ENCODE assay signal across 8 cellular contexts in the genomic region with DNA sequence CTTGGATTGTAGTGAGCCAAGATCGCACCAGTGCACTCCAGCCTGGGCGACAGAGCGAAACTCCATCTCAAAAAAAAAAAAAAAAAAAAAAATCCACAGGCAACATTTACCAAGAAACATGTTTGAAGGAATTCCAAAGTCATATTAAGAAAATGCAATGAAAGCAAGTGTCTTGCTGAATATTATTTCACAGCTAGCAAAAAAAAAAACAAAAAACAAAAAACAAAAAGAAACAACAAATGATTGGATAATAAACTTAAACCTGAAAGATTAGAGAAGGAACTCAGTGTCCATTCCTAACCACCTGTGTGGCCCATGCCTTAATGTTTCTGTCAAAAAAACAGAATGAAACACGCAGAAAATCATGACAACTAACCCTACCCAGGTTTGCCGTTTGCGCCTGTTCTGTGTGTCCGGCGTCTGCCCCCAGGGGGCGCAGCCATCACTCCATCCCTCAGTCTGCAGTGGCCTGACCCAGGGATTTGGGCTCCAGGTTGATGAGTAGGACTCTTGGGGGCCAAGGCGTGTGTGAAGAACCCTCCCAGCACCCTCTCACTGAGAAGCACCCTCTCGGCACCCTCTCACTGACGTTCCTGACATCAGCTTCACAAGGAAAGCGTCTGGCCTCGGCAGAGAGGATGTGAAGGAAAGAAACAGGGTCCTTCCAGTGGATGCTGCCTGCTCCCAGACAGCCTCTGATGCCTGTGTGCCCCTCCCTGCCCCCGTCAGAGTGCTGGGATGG. TPM values are rescaled to one million over a fixed set of nuclear protein-coding genes. Genes with fewer than 3 reads are reported as not detected.
DNase-seq lines count a peak whose midpoint lies in the region; ATAC-seq lines count a peak whose summit lies in the region.

No MANE protein-coding gene starts in this region.

- H3K27ac ChIP-seq in right cardiac atrium (ENCODE audit: low read length): no peak overlapping the region

- ATAC-seq in T-cell (replicated peaks in 1 of 4): peak; percentile 76 to 89 (median 82)
- ATAC-seq in right cardiac atrium: peak in 1 of 2 donors; percentile 70
- ATAC-seq in HG03378 (IDR thresholded peaks at IDR 0.05; ENCODE audit: unreplicated experiment): no peak
- no peak for ATAC-seq in HG03108 (IDR thresholded peaks at IDR 0.05; ENCODE audit: unreplicated experiment)

- CTCF ChIA-PET in T-cell (lab: Charles Lee): interaction anchor here (0.6 to 2.4 kb wide), 10 partner anchors 8 to 246 kb away, joined by 3 to 15 read pairs (median 4); no protein-coding TSS in a partner anchor

- peaks cover 24% of the 10 kb centered on the region for H3K36me3 Mint-ChIP-seq in T-cell

- no peak overlapping the region for H3K4me3 Mint-ChIP-seq in T-cell

- POLR2A ChIA-PET in T-cell (lab: Charles Lee): interaction anchor here in 1 of 2 donors (0.5 kb wide), 1 partner anchor 35 kb away, joined by 4 read pairs; no protein-coding TSS in a partner anchor

- H3K27ac Mint-ChIP-seq in T-cell: peak overlapping the region; percentile 77 to 80

- DNase-seq in ELF-1 (ENCODE audit: low read depth, low spot score): peak; percentile 71
- peak; percentile 36 for DNase-seq in HT1080 (ENCODE audit: low read depth)
- DNase-seq in T-cell: peak; percentile 40 to 81 (median 70)
- peak; percentile 58 for DNase-seq in activated naive CD8-positive, alpha-beta T cell treated with anti-CD3 and anti-CD28 coated beads, Interleukin-2, amount 50 U/mL, for 16 hours (ENCODE audit: low read depth, low spot score)
- DNase-seq in right cardiac atrium: peak; percentile 64 to 87 (median 85)
- DNase-seq in stimulated activated CD4-positive, alpha-beta T cell treated with anti-CD3 and anti-CD28 coated beads, Interleukin-1b, Interleukin-23, amount 100 ng/mL, for 48 hours: peak; percentile 70

- no peaks in the 10 kb centered on the region for H3K9me3 ChIP-seq in right cardiac atrium (ENCODE audit: control insufficient read depth, low read length)

- WGBS in right cardiac atrium: 38% methylated on average over 15 of the region's 15 CpGs

- no peaks in the 10 kb centered on the region for H3K4me1 ChIP-seq in right cardiac atrium (ENCODE audit: control insufficient read depth, insufficient read depth, low read length)

- H3K4me3 ChIP-seq in right cardiac atrium (ENCODE audit: low read length): no peak overlapping the region

- H3K27me3 ChIP-seq in right cardiac atrium (ENCODE audit: control insufficient read depth, insufficient read depth): no peaks in the 10 kb centered on the region

- H3K9me3 Mint-ChIP-seq in T-cell: no peaks in the 10 kb centered on the region

- no peaks in the 10 kb centered on the region for H3K27me3 Mint-ChIP-seq in T-cell

- peaks cover 9 to 21% (median 18%) of the 10 kb centered on the region in 3 donors for H3K4me1 Mint-ChIP-seq in T-cell

- intact Hi-C loops in right cardiac atrium (cut with DNase I): loop anchor here in 1 of 4 donors (5.0 kb wide), 1 partner anchor 40 kb away; no protein-coding TSS in a partner anchor

RNA-seq across cellular contexts. Expression of a gene that starts 19.2 kb away (rescaled TPM):
- 377 and 408 TPM in 2 replicates for total RNA-seq in HT1080 (2014; rRNA removed; shearing (Covaris generic))
- polyA plus RNA-seq in HT1080 (2015; cell fraction: cytosol; rRNA removed): 335 and 348 TPM in 2 replicates
- polyA plus RNA-seq in HT1080 (2015; cell fraction: nucleus; rRNA removed): 228 and 231 TPM in 2 replicates
- total RNA-seq in T-cell: 10 to 100 TPM; 73.4 to 91.1 (median 90.2) TPM
- 100 to 1,000 TPM; 192 to 206 (median 197) TPM for total RNA-seq in right cardiac atrium
- polyA plus RNA-seq in right cardiac atrium: 172 TPM

RNA-seq across cellular contexts. Expression of a gene that starts 28.0 kb away (rescaled TPM):
- total RNA-seq in HT1080 (2014; rRNA removed; shearing (Covaris generic)): 1.6 and 1.8 TPM in 2 replicates
- 4.4 and 5.4 TPM in 2 replicates for polyA plus RNA-seq in HT1080 (2015; cell fraction: cytosol; rRNA removed)
- 6.5 and 8.3 TPM in 2 replicates for polyA plus RNA-seq in HT1080 (2015; cell fraction: nucleus; rRNA removed)
- total RNA-seq in T-cell: 100 to 1,000 TPM; 249 to 498 (median 304) TPM
- 10 to 100 TPM; 19.1 to 46.5 (median 33.7) TPM for total RNA-seq in right cardiac atrium
- 11.9 TPM for polyA plus RNA-seq in right cardiac atrium

RNA-seq across cellular contexts. Expression of a gene that starts 47.1 kb away (rescaled TPM):
- 26.3 and 31.2 TPM in 2 replicates for total RNA-seq in HT1080 (2014; rRNA removed; shearing (Covaris generic))
- 18.0 and 22.7 TPM in 2 replicates for polyA plus RNA-seq in HT1080 (2015; cell fraction: cytosol; rRNA removed)
- polyA plus RNA-seq in HT1080 (2015; cell fraction: nucleus; rRNA removed): 10.4 and 14.0 TPM in 2 replicates
- total RNA-seq in T-cell (10 to 100 TPM; 16.7 to 32.2 (median 26.7) TPM), right cardiac atrium (10 to 100 TPM; 19.2 to 26.5 (median 24.1) TPM)
- polyA plus RNA-seq in right cardiac atrium: 25.1 TPM

Comparison
In these comparisons a context has a peak if more than half of its experiments do, and no peak if none do; other contexts are left out.
1. ATAC-seq: peak in T-cell (4 of 4); none in HG03378 (single experiment) and HG03108 (single experiment).
2. Peak in every context shown above with its lines, with median percentiles within 50 percentile points of each other: DNase-seq.